In genomic region chr19:55241935-55242464, GRCh38 we compare ENCODE assay signal across 25 cellular contexts. TPM values are rescaled to one million over a fixed set of nuclear protein-coding genes. Genes with fewer than 3 reads are reported as not detected.
"Had no signal": no experiment of that assay in that cellular context is flagged by ENCODE, and none has a peak within 500 bp of the region (broad histone marks: within the 10 kb centered on the region; RNA-seq: fewer than 3 reads in every experiment).

No MANE protein-coding gene starts in this region.

- H3K4me3 ChIP-seq: breast epithelium, Peyer's patch, SJSA1 had no signal

- H3K4me2 ChIP-seq: KMS-11 had no signal

- H3K27me3 ChIP-seq: breast epithelium, Peyer's patch, SJSA1 had no signal

- H3K9ac ChIP-seq: KMS-11 had no signal

- H3K4me1 ChIP-seq: breast epithelium, SJSA1 had no signal

- H3K27ac ChIP-seq: breast epithelium, KMS-11, Peyer's patch, SJSA1 had no signal

- H3K9me3 ChIP-seq: breast epithelium, Peyer's patch, SJSA1 had no signal

- ATAC-seq: activated CD4-positive, CD25-positive, alpha-beta regulatory T cell treated with anti-CD3 and anti-CD28 coated beads, Interleukin-2, amount 50 U/mL, for 24 hours; activated CD8-positive, alpha-beta T cell treated with anti-CD3 and anti-CD28 coated beads for 36 hours; activated T-cell treated with anti-CD3 and anti-CD28 coated beads, Interleukin-2, amount 50 U/mL, for 72 hours; SK-N-SH treated with all-trans-retinoic acid at 6 μM for 48 hours had no signal

- DNase-seq: activated CD4-positive, alpha-beta T cell treated with anti-CD3 and anti-CD28 coated beads for 4 hours; activated CD8-positive, alpha-beta memory T cell treated with anti-CD3 and anti-CD28 coated beads, Interleukin-2, amount 50 U/mL, for 4 hours; activated CD8-positive, alpha-beta T cell treated with anti-CD3 and anti-CD28 coated beads for 36 hours; activated gamma-delta T cell treated with Interleukin-2 at 50 U/mL for 16 hours; activated naive CD4-positive, alpha-beta T cell treated with anti-CD3 and anti-CD28 coated beads, Interleukin-2, amount 10 ng/mL, durations not matched to agents 7 days and 5 days; activated naive CD8-positive, alpha-beta T cell treated with anti-CD3 and anti-CD28 coated beads for 36 hours; activated T-cell treated with anti-CD3 and anti-CD28 coated beads, Interleukin-2, amount 50 U/mL, for 72 hours; anterior cingulate cortex; caudate nucleus; NCI-H1092; NCI-H1417; NCI-H2029; NCI-H345; NCI-H510A; NCI-H526 treated with DMSO at 0.1 percent for 48 hours; NCI-H82; OCI-M1; SHP77 had no signal

RNA-seq across cellular contexts. Expression of gene PTPRH, which starts 32.7 kb away (rescaled TPM):
- total RNA-seq: activated CD8-positive, alpha-beta T cell treated with anti-CD3 and anti-CD28 coated beads for 36 hours; activated naive CD8-positive, alpha-beta T cell treated with anti-CD3 and anti-CD28 coated beads for 36 hours; activated T-cell treated with anti-CD3 and anti-CD28 coated beads, Interleukin-2, amount 50 U/mL, for 72 hours; activated T-helper 2 cell treated with anti-CD3 and anti-CD28 coated beads, Interferon-gamma antibody, Interleukin-2, Interleukin-4, amounts not matched to agents 10 μg/mL and 5 μg/mL and 100 μg/mL, durations not matched to agents 14 hours and 24 hours and 36 hours had no signal
